1 cellular context compared by ENCODE assay signal in genomic region chr18:55415258-55415871, GRCh38.
TF ChIP-seq lines count a peak whose summit lies in the region.

No MANE protein-coding gene starts in this region.

TF ChIP-seq in HCT116, 20 proteins besides CTCF, POLR2A, EP300 and RAD21 (continued from another document):
- no peak for TF ChIP-seq ZBTB33 (IDR thresholded peaks at IDR 0.05; ENCODE audit: extremely low read depth, insufficient replicate concordance, low read length)
- no peak for TF ChIP-seq SIN3A (IDR thresholded peaks at IDR 0.05; ENCODE audit: low read depth)
- no peak for TF ChIP-seq CEBPB (IDR thresholded peaks at IDR 0.05; ENCODE audit: low read depth)
- TF ChIP-seq ELF1 (IDR thresholded peaks at IDR 0.05; ENCODE audit: borderline replicate concordance, low read depth), result no peak
- TF ChIP-seq SRF (IDR thresholded peaks at IDR 0.05; ENCODE audit: low read depth), result no peak
- no peak for TF ChIP-seq EZH2phosphoT487 (IDR thresholded peaks at IDR 0.05; ENCODE audit: borderline replicate concordance)
- TF ChIP-seq FOSL1 (IDR thresholded peaks at IDR 0.05; ENCODE audit: low read depth), result no peak
- no peak for TF ChIP-seq ZNF274 (IDR thresholded peaks at IDR 0.05; ENCODE audit: low read depth, low read length)
- no peak for TF ChIP-seq POLR2AphosphoS5 (IDR thresholded peaks at IDR 0.05; ENCODE audit: low read depth, low read length)
- no peak for TF ChIP-seq ATF3 (IDR thresholded peaks at IDR 0.05)
- no peak for TF ChIP-seq MAX (IDR thresholded peaks at IDR 0.05)
